Comparison of ENCODE assay signal across 8 cellular contexts in genomic region chr19:40798997-40799557, GRCh38. TPM values are rescaled to one million over a fixed set of nuclear protein-coding genes. Genes with fewer than 3 reads are reported as not detected.
DNase-seq lines count a peak whose midpoint lies in the region; ATAC-seq and TF ChIP-seq lines count a peak whose summit lies in the region.

TSS of gene EGLN2 (plus strand) at chr19:40799191. CDS start at chr19:40800573, 1,382 bp downstream.

- peak within 1 kb of the TSS; percentile 90 for H3K27ac ChIP-seq in HCT116 (ENCODE audit: low read depth, low read length)
- peak within 1 kb of the TSS; percentile 41 for H3K27ac ChIP-seq in PC-3 (ENCODE audit: low read length)

- ATAC-seq in HCT116 (peak; percentile 89), PC-3 (peak; percentile 87), naive B cell (ENCODE audit: low read depth in 2 of 2) (peak; percentile 72 to 74), HG03460 (IDR thresholded peaks at IDR 0.05; ENCODE audit: unreplicated experiment) (no peak)

- H3K9me2 ChIP-seq in HCT116 (ENCODE audit: insufficient read depth) (no peaks in the 10 kb centered on the region), PC-3 (replicated peaks; ENCODE audit: low read length) (no peaks in the 10 kb centered on the region)

- H3K9me3 ChIP-seq in HCT116 (ENCODE audit: control insufficient read depth in 1 of 2, insufficient read depth in 1 of 2, low read depth in 1 of 2, low read length in 2 of 2) = no peaks in the 10 kb centered on the region
- no peaks in the 10 kb centered on the region for H3K9me3 ChIP-seq in PC-3 (ENCODE audit: low read length)

- BruUV-seq in HCT116 (replicated peaks; lab: Mats Ljungman, UMichigan) (no TSS peak), PC-3 (replicated peaks; lab: Mats Ljungman, UMichigan) (no TSS peak)

- TF ChIP-seq RAD21 in HCT116 (IDR thresholded peaks at IDR 0.05; ENCODE audit: low read depth) = no peak

- H3K4me1 Mint-ChIP-seq in endothelial cell (ENCODE audit: unreplicated experiment) (peaks cover 43% of the 10 kb centered on the region), naive B cell (peaks cover 66 to 72% (median 69%) of the 10 kb centered on the region in 3 donors)

- peaks cover 48% of the 10 kb centered on the region for H3K79me2 ChIP-seq in HCT116 (ENCODE audit: insufficient read depth, low read length)
- H3K79me2 ChIP-seq in PC-3 (ENCODE audit: low read length) = peaks cover 46% of the 10 kb centered on the region

- H3K9me3 Mint-ChIP-seq in endothelial cell (ENCODE audit: unreplicated experiment) (no peaks in the 10 kb centered on the region), naive B cell (no peaks in the 10 kb centered on the region)

- peaks cover 14 to 49% of the 10 kb centered on the region in 2 experiments for H3K4me1 ChIP-seq in HCT116 (ENCODE audit: control insufficient read depth in 1 of 2, insufficient read depth in 2 of 2, low read length in 2 of 2)
- H3K4me1 ChIP-seq in PC-3 (ENCODE audit: insufficient read depth, low read length) = peaks cover 36% of the 10 kb centered on the region

- H2AFZ ChIP-seq in HCT116 (ENCODE audit: low read depth, low read length, poor library complexity, severe bottlenecking) (peak within 1 kb of the TSS; percentile 49), PC-3 (ENCODE audit: low read length) (peak within 1 kb of the TSS; percentile 97)

- TF ChIP-seq CTCF in GM12864 (IDR thresholded peaks at IDR 0.05; ENCODE audit: low read depth, low read length, missing control alignments) = no peak
- no peak for TF ChIP-seq CTCF in HCT116 (IDR thresholded peaks at IDR 0.05 in 2 of 3, conservative IDR thresholded peaks at IDR 0.05 in 1 of 3; ENCODE audit: borderline replicate concordance in 1 of 3, insufficient read depth in 1 of 3, low read depth in 2 of 3, low read length in 2 of 3)
- no peak for TF ChIP-seq CTCF in PC-3 (conservative IDR thresholded peaks at IDR 0.05; ENCODE audit: low read depth, low read length)
- no peak for TF ChIP-seq CTCF in endothelial cell (IDR thresholded peaks at IDR 0.05; ENCODE audit: unreplicated experiment)

- H3F3A ChIP-seq in PC-3 (ENCODE audit: low read length, unreplicated experiment) = no peaks in the 10 kb centered on the region

- H3K9ac ChIP-seq in HCT116 (ENCODE audit: low read length) (peak within 1 kb of the TSS; percentile 92), PC-3 (ENCODE audit: low read length) (peak within 1 kb of the TSS; percentile 71)

- H3K27me3 ChIP-seq in HCT116 (ENCODE audit: insufficient read depth, low read length) (no peaks in the 10 kb centered on the region), PC-3 (ENCODE audit: low read length) (no peaks in the 10 kb centered on the region)

- H3K4me3 Mint-ChIP-seq in endothelial cell (ENCODE audit: unreplicated experiment) = peak within 1 kb of the TSS; percentile 99
- peak within 1 kb of the TSS; percentile 94 to 100 (median 99) for H3K4me3 Mint-ChIP-seq in naive B cell

- peaks cover 7 to 23% of the 10 kb centered on the region in 2 experiments; a peak in 3 of 4 replicates for H3K36me3 ChIP-seq in HCT116 (ENCODE audit: control insufficient read depth in 1 of 2, insufficient read depth in 2 of 2, low read length in 2 of 2)
- no peaks in the 10 kb centered on the region for H3K36me3 ChIP-seq in PC-3 (ENCODE audit: low read depth, low read length)

- POLR2A ChIA-PET in HCT116 (lab: Charles Lee) = interaction anchor here (0.7 to 2.3 kb wide), 5 partner anchors 8 to 83 kb away, joined by 3 to 19 read pairs (median 5); partner anchors contain the start of genes ACTMAP, MIA and RAB4B
- POLR2A ChIA-PET in PC-3 (lab: Charles Lee; ENCODE audit: unreplicated experiment) = interaction anchor here (0.6 kb wide), 3 partner anchors 20 to 345 kb away, joined by 4 to 17 read pairs (median 4); no protein-coding TSS in a partner anchor

- in situ Hi-C loops in ACHN (cut with HindIII; ENCODE audit: low pct_ligation_motif_present, low pct_unique_long_range_greater_than_20kb, low sequenced_read_pairs) = no loop called here

- DNase-seq in GM12864 (ENCODE audit: low read depth) (no peak), HCT116 (ENCODE audit: low read depth, low spot score) (no peak), PC-3 (no peak), endothelial cell (ENCODE audit: low spot score) (no peak), naive B cell (no peak), MV-4-11 (lab: John Stamatoyannopoulos, UW) (no peak), ACHN (no peak)

- CTCF ChIA-PET in HCT116 (lab: Charles Lee) (interaction anchor here (0.7 to 1.8 kb wide), 8 partner anchors 8 to 204 kb away, joined by 3 to 17 read pairs (median 4); partner anchors contain the start of genes ACTMAP, RAB4B and SNRPA), PC-3 (lab: Charles Lee) (interaction anchor here (0.5 to 0.6 kb wide), 2 partner anchors 9 to 22 kb away, joined by 3 read pairs; no protein-coding TSS in a partner anchor)

- H3K4me2 ChIP-seq in HCT116 (ENCODE audit: low read length) (peak within 1 kb of the TSS; percentile 90), PC-3 (ENCODE audit: low read length) (peak within 1 kb of the TSS; percentile 92)

- H3K27ac Mint-ChIP-seq in endothelial cell (ENCODE audit: unreplicated experiment) = peak within 1 kb of the TSS; percentile 97
- peak within 1 kb of the TSS; percentile 97 to 100 (median 100) for H3K27ac Mint-ChIP-seq in naive B cell

- H3K4me3 ChIP-seq in GM12864 (ENCODE audit: low read depth, low read length) (peak within 1 kb of the TSS; percentile 76), HCT116 (replicated peaks in 1 of 2; ENCODE audit: low read depth in 1 of 2, low read length in 2 of 2) (peak within 1 kb of the TSS; percentile 88), PC-3 (ENCODE audit: low read length) (peak within 1 kb of the TSS; percentile 85)

- intact Hi-C loops in HCT116 (cut with micrococcal nuclease) = loop anchor here (1.0 to 5.0 kb wide), 3 partner anchors 21 to 82 kb away; partner anchors contain the start of genes ACTMAP, COQ8B, ITPKC and RAB4B
- intact Hi-C loops in PC-3 (cut with micrococcal nuclease) = loop anchor here (1.0 to 10.0 kb wide), 2 partner anchors 110 to 134 kb away; no protein-coding TSS in a partner anchor

- H3K27me3 Mint-ChIP-seq in endothelial cell (ENCODE audit: unreplicated experiment) (peaks cover 11% of the 10 kb centered on the region), naive B cell (no peaks in the 10 kb centered on the region)

- TF ChIP-seq POLR2A in HCT116 (IDR thresholded peaks at IDR 0.05; ENCODE audit: borderline replicate concordance, extremely low read depth, insufficient read depth, insufficient read length) = no peak

- RAD21 ChIA-PET in HCT116 (lab: Charles Lee; ENCODE audit: low non-redundant PET in 1 of 2, low total read pairs in 2 of 2, uncharacterized antibody in 2 of 2, unreplicated experiment in 2 of 2) = interaction anchor here in 1 of 2 experiments (0.7 kb wide), 1 partner anchor 20 kb away, joined by 3 read pairs; no protein-coding TSS in a partner anchor

- H3K36me3 Mint-ChIP-seq in endothelial cell (ENCODE audit: low read depth, unreplicated experiment) (peaks cover 28% of the 10 kb centered on the region), naive B cell (peaks cover 0 to 16% of the 10 kb centered on the region in 2 donors)

- H4K20me1 ChIP-seq in HCT116 (ENCODE audit: insufficient read depth) (no peaks in the 10 kb centered on the region), PC-3 (ENCODE audit: low read length) (peaks cover 15% of the 10 kb centered on the region; the same call in 1 of the 2 replicates)

TF ChIP-seq in HCT116, 20 proteins besides CTCF, POLR2A, EP300 and RAD21:
- TF ChIP-seq SRF (IDR thresholded peaks at IDR 0.05; ENCODE audit: low read depth) (no peak), TCF7L2 (IDR thresholded peaks at IDR 0.05; ENCODE audit: borderline replicate concordance, extremely low read depth, insufficient read depth, insufficient read length) (peak; percentile 30), POLR2AphosphoS5 (IDR thresholded peaks at IDR 0.05; ENCODE audit: low read depth, low read length) (peak; percentile 65; the same call in 1 of the 2 replicates)

RNA-seq across cellular contexts. Expression of gene EGLN2, which starts in this region (rescaled TPM):
- total RNA-seq in HCT116 (2021; ENCODE audit: unreplicated experiment) = 58.6 TPM
- 49.8 and 51.1 TPM in 2 replicates for polyA plus RNA-seq in HCT116 (2012)
- 36.6 and 58.9 TPM in 2 replicates for total RNA-seq in PC-3 (2014; rRNA removed)
- 146 TPM for total RNA-seq in endothelial cell (ENCODE audit: unreplicated experiment)
- 100 to 1,000 TPM in 4 of 6 donors, 10 to 100 TPM in 2; 66.8 to 184 (median 124) TPM for polyA plus RNA-seq in naive B cell (ENCODE audit: low read depth in 6 of 6)
